In the genomic region with DNA sequence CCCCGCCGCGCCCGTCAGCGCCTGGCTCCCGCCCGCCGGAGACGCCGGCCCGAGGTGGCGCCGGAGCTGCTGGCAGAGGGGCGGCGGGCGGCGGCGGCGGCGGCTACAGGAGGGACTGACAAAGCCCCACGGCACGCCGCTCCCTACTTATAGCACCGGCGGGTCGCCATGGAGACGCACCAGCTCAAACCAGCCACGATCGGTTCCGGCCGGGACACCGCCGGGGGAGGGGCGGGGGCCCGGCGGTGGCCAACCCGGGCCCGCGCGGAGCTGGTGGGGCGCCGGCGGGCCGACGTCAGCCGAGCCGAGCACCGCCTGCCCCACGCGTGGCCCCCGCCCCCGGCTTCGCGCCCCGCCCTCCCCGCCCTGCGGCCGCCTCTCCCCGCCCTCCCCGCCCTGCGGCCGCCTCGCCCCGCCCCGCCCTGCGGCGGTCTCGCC, we compare ENCODE assay signal across 1 cellular context.
TF ChIP-seq lines count a peak whose summit lies in the region.

A gene (minus strand): TSS at position 120 of the 438 bp plus-strand sequence. CDS start 3,295 bp downstream, outside the sequence.

TF ChIP-seq in GM12878, 131 proteins besides CTCF, POLR2A, EP300 and RAD21 (continued from another document and continues in another):
- TF ChIP-seq, protein P1, sequence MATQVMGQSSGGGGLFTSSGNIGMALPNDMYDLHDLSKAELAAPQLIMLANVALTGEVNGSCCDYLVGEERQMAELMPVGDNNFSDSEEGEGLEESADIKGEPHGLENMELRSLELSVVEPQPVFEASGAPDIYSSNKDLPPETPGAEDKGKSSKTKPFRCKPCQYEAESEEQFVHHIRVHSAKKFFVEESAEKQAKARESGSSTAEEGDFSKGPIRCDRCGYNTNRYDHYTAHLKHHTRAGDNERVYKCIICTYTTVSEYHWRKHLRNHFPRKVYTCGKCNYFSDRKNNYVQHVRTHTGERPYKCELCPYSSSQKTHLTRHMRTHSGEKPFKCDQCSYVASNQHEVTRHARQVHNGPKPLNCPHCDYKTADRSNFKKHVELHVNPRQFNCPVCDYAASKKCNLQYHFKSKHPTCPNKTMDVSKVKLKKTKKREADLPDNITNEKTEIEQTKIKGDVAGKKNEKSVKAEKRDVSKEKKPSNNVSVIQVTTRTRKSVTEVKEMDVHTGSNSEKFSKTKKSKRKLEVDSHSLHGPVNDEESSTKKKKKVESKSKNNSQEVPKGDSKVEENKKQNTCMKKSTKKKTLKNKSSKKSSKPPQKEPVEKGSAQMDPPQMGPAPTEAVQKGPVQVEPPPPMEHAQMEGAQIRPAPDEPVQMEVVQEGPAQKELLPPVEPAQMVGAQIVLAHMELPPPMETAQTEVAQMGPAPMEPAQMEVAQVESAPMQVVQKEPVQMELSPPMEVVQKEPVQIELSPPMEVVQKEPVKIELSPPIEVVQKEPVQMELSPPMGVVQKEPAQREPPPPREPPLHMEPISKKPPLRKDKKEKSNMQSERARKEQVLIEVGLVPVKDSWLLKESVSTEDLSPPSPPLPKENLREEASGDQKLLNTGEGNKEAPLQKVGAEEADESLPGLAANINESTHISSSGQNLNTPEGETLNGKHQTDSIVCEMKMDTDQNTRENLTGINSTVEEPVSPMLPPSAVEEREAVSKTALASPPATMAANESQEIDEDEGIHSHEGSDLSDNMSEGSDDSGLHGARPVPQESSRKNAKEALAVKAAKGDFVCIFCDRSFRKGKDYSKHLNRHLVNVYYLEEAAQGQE (IDR thresholded peaks at IDR 0.05; ENCODE audit: low read depth, low read length), result no peak
- TF ChIP-seq, protein P2, sequence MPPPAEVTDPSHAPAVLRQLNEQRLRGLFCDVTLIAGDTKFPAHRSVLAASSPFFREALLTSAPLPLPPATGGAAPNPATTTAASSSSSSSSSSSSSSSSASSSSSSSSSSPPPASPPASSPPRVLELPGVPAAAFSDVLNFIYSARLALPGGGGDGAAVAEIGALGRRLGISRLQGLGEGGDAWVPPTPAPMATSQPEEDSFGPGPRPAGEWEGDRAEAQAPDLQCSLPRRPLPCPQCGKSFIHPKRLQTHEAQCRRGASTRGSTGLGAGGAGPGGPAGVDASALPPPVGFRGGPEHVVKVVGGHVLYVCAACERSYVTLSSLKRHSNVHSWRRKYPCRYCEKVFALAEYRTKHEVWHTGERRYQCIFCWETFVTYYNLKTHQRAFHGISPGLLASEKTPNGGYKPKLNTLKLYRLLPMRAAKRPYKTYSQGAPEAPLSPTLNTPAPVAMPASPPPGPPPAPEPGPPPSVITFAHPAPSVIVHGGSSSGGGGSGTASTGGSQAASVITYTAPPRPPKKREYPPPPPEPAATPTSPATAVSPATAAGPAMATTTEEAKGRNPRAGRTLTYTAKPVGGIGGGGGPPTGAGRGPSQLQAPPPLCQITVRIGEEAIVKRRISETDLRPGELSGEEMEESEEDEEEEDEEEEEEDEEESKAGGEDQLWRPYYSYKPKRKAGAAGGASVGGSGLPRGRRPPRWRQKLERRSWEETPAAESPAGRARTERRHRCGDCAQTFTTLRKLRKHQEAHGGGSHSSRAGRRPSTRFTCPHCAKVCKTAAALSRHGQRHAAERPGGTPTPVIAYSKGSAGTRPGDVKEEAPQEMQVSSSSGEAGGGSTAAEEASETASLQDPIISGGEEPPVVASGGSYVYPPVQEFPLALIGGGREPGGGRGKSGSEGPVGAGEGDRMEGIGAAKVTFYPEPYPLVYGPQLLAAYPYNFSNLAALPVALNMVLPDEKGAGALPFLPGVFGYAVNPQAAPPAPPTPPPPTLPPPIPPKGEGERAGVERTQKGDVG (CRISPR knock-in tag; IDR thresholded peaks at IDR 0.05), result no peak
- TF ChIP-seq, protein P3, sequence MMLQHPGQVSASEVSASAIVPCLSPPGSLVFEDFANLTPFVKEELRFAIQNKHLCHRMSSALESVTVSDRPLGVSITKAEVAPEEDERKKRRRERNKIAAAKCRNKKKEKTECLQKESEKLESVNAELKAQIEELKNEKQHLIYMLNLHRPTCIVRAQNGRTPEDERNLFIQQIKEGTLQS (IDR thresholded peaks at IDR 0.05; ENCODE audit: borderline replicate concordance, extremely low read depth, low read depth, low read length), result no peak
- TF ChIP-seq MEF2B (IDR thresholded peaks at IDR 0.05; ENCODE audit: partially characterized antibody, poor library complexity, severe bottlenecking) (no peak), CHD4 (IDR thresholded peaks at IDR 0.05) (no peak), TAF1 (IDR thresholded peaks at IDR 0.05; ENCODE audit: borderline replicate concordance, low read depth, low read length) (peak; percentile 56; the same call in 1 of the 2 replicates), RCOR1 (conservative IDR thresholded peaks at IDR 0.05; ENCODE audit: low read depth, low read length) (no peak), HDAC2 (IDR thresholded peaks at IDR 0.05) (no peak), RUNX3 (IDR thresholded peaks at IDR 0.05; ENCODE audit: low read length) (no peak), TCF3 (IDR thresholded peaks at IDR 0.05; ENCODE audit: borderline replicate concordance, insufficient read depth, low read depth, low read length) (peak; percentile 79; the same call in 1 of the 2 replicates), KAT2A (conservative IDR thresholded peaks at IDR 0.05; ENCODE audit: control insufficient read depth, low read depth, low read length) (no peak), ZZZ3 (IDR thresholded peaks at IDR 0.05; ENCODE audit: control insufficient read depth, insufficient read length, low read depth) (no peak), CEBPB (IDR thresholded peaks at IDR 0.05; ENCODE audit: borderline replicate concordance in 1 of 2, low read depth in 2 of 2, low read length in 2 of 2) (no peak), SIX5 (IDR thresholded peaks at IDR 0.05; ENCODE audit: low read depth, low read length, severe bottlenecking) (no peak), WRNIP1 (IDR thresholded peaks at IDR 0.05; ENCODE audit: borderline replicate concordance, low read depth, low read length) (no peak), ZNF622 (IDR thresholded peaks at IDR 0.05) (no peak), MEF2A (IDR thresholded peaks at IDR 0.05; ENCODE audit: insufficient read depth, low read depth, low read length) (0 out of 2 replicates have a peak, but pooled peaks have one; percentile 17), ASH2L (IDR thresholded peaks at IDR 0.05; ENCODE audit: borderline replicate concordance, low read depth) (no peak), NR2F1 (conservative IDR thresholded peaks at IDR 0.05) (no peak), JUND (IDR thresholded peaks at IDR 0.05; ENCODE audit: low read depth, low read length) (no peak), NBN (IDR thresholded peaks at IDR 0.05) (no peak), IKZF1 (conservative IDR thresholded peaks at IDR 0.05) (peak; percentile 4; the same call in 1 of the 2 replicates), BHLHE40 (IDR thresholded peaks at IDR 0.05; ENCODE audit: borderline replicate concordance in 1 of 2, low read depth in 2 of 2, low read length in 1 of 2) (no peak; a peak in 1 of 4 replicates), ZBED1 (IDR thresholded peaks at IDR 0.05; ENCODE audit: borderline replicate concordance) (no peak), ZNF24 (IDR thresholded peaks at IDR 0.05) (no peak), HCFC1 (IDR thresholded peaks at IDR 0.05; ENCODE audit: low read length) (no peak), SIN3A (IDR thresholded peaks at IDR 0.05; ENCODE audit: low read depth, low read length) (0 out of 2 replicates have a peak, but pooled peaks have one; percentile 5)
- TF ChIP-seq, protein P4, sequence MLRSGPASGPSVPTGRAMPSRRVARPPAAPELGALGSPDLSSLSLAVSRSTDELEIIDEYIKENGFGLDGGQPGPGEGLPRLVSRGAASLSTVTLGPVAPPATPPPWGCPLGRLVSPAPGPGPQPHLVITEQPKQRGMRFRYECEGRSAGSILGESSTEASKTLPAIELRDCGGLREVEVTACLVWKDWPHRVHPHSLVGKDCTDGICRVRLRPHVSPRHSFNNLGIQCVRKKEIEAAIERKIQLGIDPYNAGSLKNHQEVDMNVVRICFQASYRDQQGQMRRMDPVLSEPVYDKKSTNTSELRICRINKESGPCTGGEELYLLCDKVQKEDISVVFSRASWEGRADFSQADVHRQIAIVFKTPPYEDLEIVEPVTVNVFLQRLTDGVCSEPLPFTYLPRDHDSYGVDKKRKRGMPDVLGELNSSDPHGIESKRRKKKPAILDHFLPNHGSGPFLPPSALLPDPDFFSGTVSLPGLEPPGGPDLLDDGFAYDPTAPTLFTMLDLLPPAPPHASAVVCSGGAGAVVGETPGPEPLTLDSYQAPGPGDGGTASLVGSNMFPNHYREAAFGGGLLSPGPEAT (IDR thresholded peaks at IDR 0.05; ENCODE audit: low read depth), result no peak
- TF ChIP-seq, protein P5, sequence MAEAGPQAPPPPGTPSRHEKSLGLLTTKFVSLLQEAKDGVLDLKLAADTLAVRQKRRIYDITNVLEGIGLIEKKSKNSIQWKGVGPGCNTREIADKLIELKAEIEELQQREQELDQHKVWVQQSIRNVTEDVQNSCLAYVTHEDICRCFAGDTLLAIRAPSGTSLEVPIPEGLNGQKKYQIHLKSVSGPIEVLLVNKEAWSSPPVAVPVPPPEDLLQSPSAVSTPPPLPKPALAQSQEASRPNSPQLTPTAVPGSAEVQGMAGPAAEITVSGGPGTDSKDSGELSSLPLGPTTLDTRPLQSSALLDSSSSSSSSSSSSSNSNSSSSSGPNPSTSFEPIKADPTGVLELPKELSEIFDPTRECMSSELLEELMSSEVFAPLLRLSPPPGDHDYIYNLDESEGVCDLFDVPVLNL (IDR thresholded peaks at IDR 0.05; ENCODE audit: low read depth, low read length), result no peak
- TF ChIP-seq, protein P6, sequence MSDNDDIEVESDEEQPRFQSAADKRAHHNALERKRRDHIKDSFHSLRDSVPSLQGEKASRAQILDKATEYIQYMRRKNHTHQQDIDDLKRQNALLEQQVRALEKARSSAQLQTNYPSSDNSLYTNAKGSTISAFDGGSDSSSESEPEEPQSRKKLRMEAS (IDR thresholded peaks at IDR 0.05; ENCODE audit: low read depth, low read length), result no peak; the same call in 1 of the 2 replicates
- TF ChIP-seq, protein P7, sequence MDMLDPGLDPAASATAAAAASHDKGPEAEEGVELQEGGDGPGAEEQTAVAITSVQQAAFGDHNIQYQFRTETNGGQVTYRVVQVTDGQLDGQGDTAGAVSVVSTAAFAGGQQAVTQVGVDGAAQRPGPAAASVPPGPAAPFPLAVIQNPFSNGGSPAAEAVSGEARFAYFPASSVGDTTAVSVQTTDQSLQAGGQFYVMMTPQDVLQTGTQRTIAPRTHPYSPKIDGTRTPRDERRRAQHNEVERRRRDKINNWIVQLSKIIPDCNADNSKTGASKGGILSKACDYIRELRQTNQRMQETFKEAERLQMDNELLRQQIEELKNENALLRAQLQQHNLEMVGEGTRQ (IDR thresholded peaks at IDR 0.05; ENCODE audit: borderline replicate concordance, low read depth, low read length), result no peak
- TF ChIP-seq, protein P8, sequence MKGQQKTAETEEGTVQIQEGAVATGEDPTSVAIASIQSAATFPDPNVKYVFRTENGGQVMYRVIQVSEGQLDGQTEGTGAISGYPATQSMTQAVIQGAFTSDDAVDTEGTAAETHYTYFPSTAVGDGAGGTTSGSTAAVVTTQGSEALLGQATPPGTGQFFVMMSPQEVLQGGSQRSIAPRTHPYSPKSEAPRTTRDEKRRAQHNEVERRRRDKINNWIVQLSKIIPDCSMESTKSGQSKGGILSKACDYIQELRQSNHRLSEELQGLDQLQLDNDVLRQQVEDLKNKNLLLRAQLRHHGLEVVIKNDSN (IDR thresholded peaks at IDR 0.05; ENCODE audit: borderline replicate concordance, extremely low read length, insufficient read depth, low read depth, low read length), result no peak
- TF ChIP-seq, protein P9, sequence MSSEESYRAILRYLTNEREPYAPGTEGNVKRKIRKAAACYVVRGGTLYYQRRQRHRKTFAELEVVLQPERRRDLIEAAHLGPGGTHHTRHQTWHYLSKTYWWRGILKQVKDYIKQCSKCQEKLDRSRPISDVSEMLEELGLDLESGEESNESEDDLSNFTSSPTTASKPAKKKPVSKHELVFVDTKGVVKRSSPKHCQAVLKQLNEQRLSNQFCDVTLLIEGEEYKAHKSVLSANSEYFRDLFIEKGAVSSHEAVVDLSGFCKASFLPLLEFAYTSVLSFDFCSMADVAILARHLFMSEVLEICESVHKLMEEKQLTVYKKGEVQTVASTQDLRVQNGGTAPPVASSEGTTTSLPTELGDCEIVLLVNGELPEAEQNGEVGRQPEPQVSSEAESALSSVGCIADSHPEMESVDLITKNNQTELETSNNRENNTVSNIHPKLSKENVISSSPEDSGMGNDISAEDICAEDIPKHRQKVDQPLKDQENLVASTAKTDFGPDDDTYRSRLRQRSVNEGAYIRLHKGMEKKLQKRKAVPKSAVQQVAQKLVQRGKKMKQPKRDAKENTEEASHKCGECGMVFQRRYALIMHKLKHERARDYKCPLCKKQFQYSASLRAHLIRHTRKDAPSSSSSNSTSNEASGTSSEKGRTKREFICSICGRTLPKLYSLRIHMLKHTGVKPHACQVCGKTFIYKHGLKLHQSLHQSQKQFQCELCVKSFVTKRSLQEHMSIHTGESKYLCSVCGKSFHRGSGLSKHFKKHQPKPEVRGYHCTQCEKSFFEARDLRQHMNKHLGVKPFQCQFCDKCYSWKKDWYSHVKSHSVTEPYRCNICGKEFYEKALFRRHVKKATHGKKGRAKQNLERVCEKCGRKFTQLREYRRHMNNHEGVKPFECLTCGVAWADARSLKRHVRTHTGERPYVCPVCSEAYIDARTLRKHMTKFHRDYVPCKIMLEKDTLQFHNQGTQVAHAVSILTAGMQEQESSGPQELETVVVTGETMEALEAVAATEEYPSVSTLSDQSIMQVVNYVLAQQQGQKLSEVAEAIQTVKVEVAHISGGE (CRISPR knock-in tag; IDR thresholded peaks at IDR 0.05), result no peak
- TF ChIP-seq, protein P10, sequence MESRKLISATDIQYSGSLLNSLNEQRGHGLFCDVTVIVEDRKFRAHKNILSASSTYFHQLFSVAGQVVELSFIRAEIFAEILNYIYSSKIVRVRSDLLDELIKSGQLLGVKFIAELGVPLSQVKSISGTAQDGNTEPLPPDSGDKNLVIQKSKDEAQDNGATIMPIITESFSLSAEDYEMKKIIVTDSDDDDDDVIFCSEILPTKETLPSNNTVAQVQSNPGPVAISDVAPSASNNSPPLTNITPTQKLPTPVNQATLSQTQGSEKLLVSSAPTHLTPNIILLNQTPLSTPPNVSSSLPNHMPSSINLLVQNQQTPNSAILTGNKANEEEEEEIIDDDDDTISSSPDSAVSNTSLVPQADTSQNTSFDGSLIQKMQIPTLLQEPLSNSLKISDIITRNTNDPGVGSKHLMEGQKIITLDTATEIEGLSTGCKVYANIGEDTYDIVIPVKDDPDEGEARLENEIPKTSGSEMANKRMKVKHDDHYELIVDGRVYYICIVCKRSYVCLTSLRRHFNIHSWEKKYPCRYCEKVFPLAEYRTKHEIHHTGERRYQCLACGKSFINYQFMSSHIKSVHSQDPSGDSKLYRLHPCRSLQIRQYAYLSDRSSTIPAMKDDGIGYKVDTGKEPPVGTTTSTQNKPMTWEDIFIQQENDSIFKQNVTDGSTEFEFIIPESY (IDR thresholded peaks at IDR 0.05), result no peak
